ENCODE assay signal across 21 cellular contexts in the genomic region with DNA sequence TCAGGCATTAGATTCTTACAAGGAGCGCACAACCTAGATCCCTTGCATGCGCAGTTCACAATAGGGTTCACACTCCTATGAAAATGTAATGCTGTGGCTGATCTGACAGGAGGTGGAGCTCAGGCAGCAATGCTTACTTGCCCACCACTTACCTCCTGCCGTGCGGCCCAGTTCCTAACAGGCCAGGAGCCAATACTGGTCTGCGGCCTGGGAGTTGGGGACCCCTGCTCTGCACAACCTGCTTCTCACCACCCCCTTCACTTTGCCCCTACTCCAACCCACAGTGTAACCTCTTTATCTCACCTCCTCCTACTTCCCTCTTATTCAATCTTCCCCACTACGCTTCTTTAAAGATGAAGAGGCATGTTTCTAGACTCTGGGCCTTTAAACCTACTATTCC.
"Had no signal": no experiment of that assay in that cellular context is flagged by ENCODE, and none has a peak within 500 bp of the region (broad histone marks: within the 10 kb centered on the region; RNA-seq: fewer than 3 reads in every experiment).

No MANE protein-coding gene starts in this region.

- H3K4me2 ChIP-seq: neural progenitor cell had no signal

- H3K36me3 ChIP-seq: neural progenitor cell, thoracic aorta had no signal

- H3K9ac ChIP-seq: neural progenitor cell had no signal

- H2AFZ ChIP-seq: neural progenitor cell had no signal

- H3K4me1 ChIP-seq: neural progenitor cell had no signal

- DNase-seq: activated CD4-positive, alpha-beta T cell treated with anti-CD3 and anti-CD28 coated beads for 1 hour; activated CD4-positive, alpha-beta T cell treated with anti-CD3 and anti-CD28 coated beads, Interleukin-2, amount 50 U/mL, for 1 hour; activated CD8-positive, alpha-beta T cell treated with anti-CD3 and anti-CD28 coated beads for 36 hours; activated naive CD8-positive, alpha-beta T cell treated with anti-CD3 and anti-CD28 coated beads, Interleukin-2, amount 50 U/mL, for 24 hours; activated T-cell treated with anti-CD3 and anti-CD28 coated beads, Interleukin-2, amount 50 U/mL, for 48 hours; amygdala; central memory CD4-positive, alpha-beta T cell; islet precursor cell; left ventricle myocardium superior; midbrain; naive thymus-derived CD8-positive, alpha-beta T cell; occipital lobe; spleen; stimulated activated CD4-positive, alpha-beta T cell treated with anti-CD3 and anti-CD28 coated beads, Interleukin-2, amount 100 ng/mL, for 48 hours; stimulated activated naive CD8-positive, alpha-beta T cell treated with anti-CD3 and anti-CD28 coated beads, Interleukin-15, Interleukin-2, amounts not matched to agents 100 U/mL and 50 U/mL, for 24 hours; SW 1271; T1000; trophoblast cell had no signal

- H3K27me3 ChIP-seq: neural progenitor cell, right atrium auricular region, spleen had no signal

- H3K9me3 ChIP-seq: right atrium auricular region, spleen, thoracic aorta had no signal

- ATAC-seq: activated CD8-positive, alpha-beta T cell treated with anti-CD3 and anti-CD28 coated beads for 36 hours; activated naive CD8-positive, alpha-beta T cell treated with anti-CD3 and anti-CD28 coated beads, Interleukin-2, amount 50 U/mL, for 24 hours; left ventricle myocardium superior; naive thymus-derived CD8-positive, alpha-beta T cell; stimulated activated naive CD8-positive, alpha-beta T cell treated with anti-CD3 and anti-CD28 coated beads, Interleukin-15, Interleukin-2, amounts not matched to agents 100 U/mL and 50 U/mL, for 24 hours had no signal

- H3K27ac ChIP-seq: neural progenitor cell, spleen, thoracic aorta had no signal

- H3K4me3 ChIP-seq: neural progenitor cell, right atrium auricular region, spleen, thoracic aorta had no signal
